ENCODE assay signal across 16 cellular contexts in the genomic region with DNA sequence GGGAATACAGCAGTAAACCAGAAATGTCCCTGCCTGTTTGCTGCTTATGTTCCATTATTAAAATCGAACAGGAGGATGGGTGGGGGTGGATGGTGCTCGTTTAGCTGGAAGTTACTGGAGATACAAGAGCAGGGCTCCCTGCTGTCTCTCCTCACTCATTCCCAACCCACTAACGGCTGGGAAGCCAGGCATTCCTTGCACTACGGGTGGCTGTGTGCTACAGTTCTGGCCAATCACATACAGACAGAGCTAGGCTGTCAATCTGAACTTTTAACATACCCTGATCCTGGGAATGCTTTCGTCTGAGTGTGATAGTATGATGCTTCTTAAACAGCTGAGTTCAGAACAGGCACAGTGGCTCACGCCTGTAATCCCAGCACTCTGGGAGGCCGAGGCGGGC. TPM values are rescaled to one million over a fixed set of nuclear protein-coding genes. Genes with fewer than 3 reads are reported as not detected.
DNase-seq lines count a peak whose midpoint lies in the region; ATAC-seq, FAIRE-seq and TF ChIP-seq lines count a peak whose summit lies in the region.
"Had no signal": no experiment of that assay in that cellular context is flagged by ENCODE, and none has a peak within 500 bp of the region (broad histone marks: within the 10 kb centered on the region; RNA-seq: fewer than 3 reads in every experiment).

No MANE protein-coding gene starts in this region.

- H3K27me3 Mint-ChIP-seq in astrocyte (ENCODE audit: low read depth, unreplicated experiment): no peaks in the 10 kb centered on the region

- H3K4me3 Mint-ChIP-seq in astrocyte (ENCODE audit: unreplicated experiment): no peak overlapping the region

- H3K27ac Mint-ChIP-seq in astrocyte (ENCODE audit: unreplicated experiment): peak overlapping the region; percentile 58

- H3K36me3 ChIP-seq in cardiac muscle cell (no peaks in the 10 kb centered on the region), astrocyte (ENCODE audit: insufficient read depth, low read length) (no peaks in the 10 kb centered on the region), iPS-18a (ENCODE audit: control insufficient read depth, low read depth, low read length) (no peaks in the 10 kb centered on the region), upper lobe of left lung (no peaks in the 10 kb centered on the region), tibial artery (no peaks in the 10 kb centered on the region)
- H3K36me3 ChIP-seq: ascending aorta had no signal

- no peak overlapping the region for H2AFZ ChIP-seq in astrocyte (ENCODE audit: low read depth, low read length)
- H2AFZ ChIP-seq: parathyroid adenoma, PC-9 had no signal

- WGBS in upper lobe of left lung, 2 donors: 62 to 73% methylated on average over 7 to 8 of the region's 8 CpGs
- 82 to 86% methylated on average over 8 of the region's 8 CpGs for WGBS in lower leg skin, 2 donors

- TF ChIP-seq CTCF in cardiac muscle cell (IDR thresholded peaks at IDR 0.05; ENCODE audit: low read depth, low read length): no peak
- TF ChIP-seq CTCF in astrocyte (IDR thresholded peaks at IDR 0.05; ENCODE audit: insufficient read depth, low read depth, low read length): no peak
- TF ChIP-seq CTCF in upper lobe of left lung (IDR thresholded peaks at IDR 0.05): no peak
- TF ChIP-seq CTCF in tibial artery (IDR thresholded peaks at IDR 0.05): no peak
- no peak for TF ChIP-seq CTCF in lower leg skin (IDR thresholded peaks at IDR 0.05)

- no peaks in the 10 kb centered on the region for H3K9me3 Mint-ChIP-seq in astrocyte (ENCODE audit: unreplicated experiment)

- H3K4me2 ChIP-seq in astrocyte (ENCODE audit: low read length): no peak overlapping the region
- H3K4me2 ChIP-seq: PC-9 had no signal

- H3K27ac ChIP-seq in cardiac muscle cell: peak overlapping the region; percentile 79
- H3K27ac ChIP-seq in astrocyte (ENCODE audit: low read depth, low read length): no peak overlapping the region
- no peak overlapping the region for H3K27ac ChIP-seq in iPS-18a (ENCODE audit: low read length)
- H3K27ac ChIP-seq in upper lobe of left lung: peak overlapping the region in 3 of 4 donors; percentile 62 to 76 (median 64)
- H3K27ac ChIP-seq in tibial artery: no peak overlapping the region
- H3K27ac ChIP-seq: ascending aorta, parathyroid adenoma, PC-9 had no signal

- TF ChIP-seq EP300 in upper lobe of left lung (IDR thresholded peaks at IDR 0.05): no peak

- TF ChIP-seq POLR2A in upper lobe of left lung (IDR thresholded peaks at IDR 0.05) (no peak), lower leg skin (IDR thresholded peaks at IDR 0.05) (no peak)

- intact Hi-C loops in Right ventricle myocardium inferior (cut with DNase I) (loop anchor here (5.0 to 10.0 kb wide), 2 partner anchors 138 to 696 kb away; no protein-coding TSS in a partner anchor), tibial artery (cut with DNase I; ENCODE audit: low total_unique reads) (no loop called here), lower leg skin (cut with DNase I; ENCODE audit: low total_unique reads) (no loop called here)

- FAIRE-seq in astrocyte (lab: Jason Lieb, UNC): no peak

- H3K4me1 ChIP-seq in cardiac muscle cell (ENCODE audit: low read depth) (peaks cover 55% of the 10 kb centered on the region), astrocyte (ENCODE audit: insufficient read depth, low read length) (peaks cover 6% of the 10 kb centered on the region), iPS-18a (ENCODE audit: control insufficient read depth, low read depth, low read length) (peaks cover 52% of the 10 kb centered on the region), upper lobe of left lung (peaks cover 47 to 77% (median 54%) of the 10 kb centered on the region in 4 donors), tibial artery (peaks cover 0 to 11% (median 6%) of the 10 kb centered on the region in 4 donors)
- H3K4me1 ChIP-seq: ascending aorta had no signal

- H3K9me3 ChIP-seq in cardiac muscle cell (ENCODE audit: low read depth) (no peaks in the 10 kb centered on the region), astrocyte (ENCODE audit: insufficient read depth, low read depth, low read length) (no peaks in the 10 kb centered on the region), iPS-18a (ENCODE audit: control insufficient read depth, low read depth, low read length) (no peaks in the 10 kb centered on the region), upper lobe of left lung (no peaks in the 10 kb centered on the region), tibial artery (no peaks in the 10 kb centered on the region)
- H3K9me3 ChIP-seq: ascending aorta had no signal

- H4K20me1 ChIP-seq in astrocyte (ENCODE audit: insufficient read depth, low read length): peaks cover 25% of the 10 kb centered on the region

- peaks cover 55% of the 10 kb centered on the region for H3K79me2 ChIP-seq in astrocyte (ENCODE audit: insufficient read depth, low read length)
- H3K79me2 ChIP-seq: parathyroid adenoma had no signal

- H3K9ac ChIP-seq in astrocyte (ENCODE audit: low read length) (no peak overlapping the region), iPS-18a (ENCODE audit: low read length) (no peak overlapping the region)
- H3K9ac ChIP-seq: parathyroid adenoma had no signal

- H3K36me3 Mint-ChIP-seq in astrocyte (ENCODE audit: low read depth, unreplicated experiment): no peaks in the 10 kb centered on the region

- DNase-seq in cardiac muscle cell (ENCODE audit: low read depth in 1 of 2, low spot score in 1 of 2): peak in 1 of 2 donors; percentile 68
- DNase-seq in Right ventricle myocardium inferior (ENCODE audit: missing footprints): no peak
- DNase-seq in astrocyte (ENCODE audit: low read depth): no peak
- no peak for DNase-seq in upper lobe of left lung
- no peak for DNase-seq in AML-193 (lab: John Stamatoyannopoulos, UW)
- DNase-seq in tibial artery: no peak
- DNase-seq in lower leg skin (ENCODE audit: low spot score in 2 of 2): no peak
- DNase-seq: activated gamma-delta T cell; DMS79; effector CD8-positive, alpha-beta T cell; MM.1S; PC-9; substantia nigra had no signal

- peaks cover 25% of the 10 kb centered on the region for H3K4me1 Mint-ChIP-seq in astrocyte (ENCODE audit: low read depth, unreplicated experiment)

- no peak overlapping the region for H3K4me3 ChIP-seq in cardiac muscle cell
- no peak overlapping the region for H3K4me3 ChIP-seq in astrocyte (ENCODE audit: insufficient read depth, low read depth, low read length)
- H3K4me3 ChIP-seq in iPS-18a (ENCODE audit: low read length): peak overlapping the region; percentile 7
- H3K4me3 ChIP-seq in upper lobe of left lung: no peak overlapping the region
- no peak overlapping the region for H3K4me3 ChIP-seq in tibial artery
- no peak overlapping the region for H3K4me3 ChIP-seq in lower leg skin (ENCODE audit: low read depth, poor library complexity, severe bottlenecking)
- H3K4me3 ChIP-seq: ascending aorta, PC-9 had no signal

- H3K27me3 ChIP-seq in cardiac muscle cell: no peaks in the 10 kb centered on the region
- no peaks in the 10 kb centered on the region for H3K27me3 ChIP-seq in astrocyte (ENCODE audit: insufficient read depth, low read length)
- peaks cover 12% of the 10 kb centered on the region for H3K27me3 ChIP-seq in iPS-18a (ENCODE audit: control insufficient read depth, insufficient read depth, low read length)
- no peaks in the 10 kb centered on the region for H3K27me3 ChIP-seq in upper lobe of left lung
- no peaks in the 10 kb centered on the region for H3K27me3 ChIP-seq in tibial artery
- H3K27me3 ChIP-seq: ascending aorta had no signal

- ATAC-seq in Right ventricle myocardium inferior (no peak), upper lobe of left lung (ENCODE audit: low FRiP score in 2 of 2) (no peak)

RNA-seq across cellular contexts. Expression of gene SIPA1L2, which starts 7.0 kb away (rescaled TPM):
- total RNA-seq in cardiac muscle cell (107 and 143 TPM in 2 replicates), Right ventricle myocardium inferior (120 TPM), astrocyte (12.2 and 14.9 TPM in 2 replicates), upper lobe of left lung (10 to 100 TPM; 23.3 to 51.3 (median 34.2) TPM), lower leg skin (10 to 100 TPM in 3 of 4 donors, 1 to 10 TPM in 1; 8.9 to 22.6 (median 16.6) TPM)
- 57.1 and 82.1 TPM in 2 replicates for polyA plus RNA-seq in cardiac muscle cell
- total RNA-seq: PC-9 had no signal

Comparison
In these comparisons a context has a peak if more than half of its experiments do, and no peak if none do; other contexts are left out.
1. H3K27ac ChIP-seq: peak in cardiac muscle cell (single experiment) and upper lobe of left lung (3 of 4); none in astrocyte (single experiment), iPS-18a (single experiment) and tibial artery (0 of 2).